Comparison of ENCODE assay signal across 13 cellular contexts in genomic region chr4:31518796-31519250, GRCh38.
A peak's percentile ranks its signal among the peaks of the same experiment; 100 is the strongest.
DNase-seq lines count a peak whose midpoint lies in the region; ATAC-seq and TF ChIP-seq lines count a peak whose summit lies in the region.
"Had no signal": no experiment of that assay in that cellular context is flagged by ENCODE, and none has a peak within 500 bp of the region (broad histone marks: within the 10 kb centered on the region; RNA-seq: fewer than 3 reads in every experiment).

No MANE protein-coding gene starts in this region.

- peak; percentile 76 for DNase-seq in A172 (ENCODE audit: low spot score)
- DNase-seq in adipocyte (ENCODE audit: low read depth), result peak; percentile 91
- DNase-seq in foreskin keratinocyte, result peak; percentile 74 to 92
- no peak for DNase-seq in NCI-H1048 (lab: John Stamatoyannopoulos, UW)
- DNase-seq in NCI-H2107 (lab: John Stamatoyannopoulos, UW), result no peak
- no peak for DNase-seq in heart right ventricle
- DNase-seq: activated CD4-positive, alpha-beta memory T cell treated with anti-CD3 and anti-CD28 coated beads for 36 hours; activated gamma-delta T cell; left ventricle myocardium superior; OCI-M1; stimulated activated CD4-positive, alpha-beta T cell treated with anti-CD3 and anti-CD28 coated beads, Interleukin-12 subunit alpha, Interleukin-12 subunit beta, amount 100 ng/mL, for 4 hours had no signal

- no peak overlapping the region for H3K9ac ChIP-seq in adipocyte (ENCODE audit: low read length)

- intact Hi-C loops in heart right ventricle (cut with DNase I), result no loop called here

- POLR2A ChIA-PET in HEK293 (lab: Yijun Ruan, JAX), result no interaction called here

- ATAC-seq in foreskin keratinocyte, result peak; percentile 98
- ATAC-seq in heart right ventricle, result no peak
- ATAC-seq in GM18858 (IDR thresholded peaks at IDR 0.05; ENCODE audit: unreplicated experiment), result no peak
- ATAC-seq: left ventricle myocardium superior had no signal

- H3K36me3 ChIP-seq in HEK293 (ENCODE audit: control insufficient read depth in 2 of 2, insufficient read depth in 1 of 2, low read length in 2 of 2) (no peaks in the 10 kb centered on the region), adipocyte (ENCODE audit: control insufficient read depth, insufficient read depth, low read length, severe bottlenecking) (no peaks in the 10 kb centered on the region), heart right ventricle (no peaks in the 10 kb centered on the region)

- H3K4me1 ChIP-seq in HEK293 (ENCODE audit: control insufficient read depth, insufficient read depth, low read length), result no peaks in the 10 kb centered on the region
- H3K4me1 ChIP-seq in adipocyte (ENCODE audit: control insufficient read depth, insufficient read depth, low read length), result peaks cover 4% of the 10 kb centered on the region
- peaks cover 14% of the 10 kb centered on the region for H3K4me1 ChIP-seq in foreskin keratinocyte
- no peaks in the 10 kb centered on the region for H3K4me1 ChIP-seq in heart right ventricle

- H3K9me3 ChIP-seq in HEK293 (ENCODE audit: control insufficient read depth, insufficient read depth, low read depth, low read length) (no peaks in the 10 kb centered on the region), adipocyte (ENCODE audit: control insufficient read depth, low read length) (peaks cover 3% of the 10 kb centered on the region), heart right ventricle (peaks cover 0 to 17% (median 0%) of the 10 kb centered on the region in 11 donors)

- H3K27me3 ChIP-seq in adipocyte (replicated peaks; ENCODE audit: control insufficient read depth, insufficient read depth, low read length), result no peaks in the 10 kb centered on the region
- no peaks in the 10 kb centered on the region for H3K27me3 ChIP-seq in foreskin keratinocyte
- H3K27me3 ChIP-seq in heart right ventricle, result no peaks in the 10 kb centered on the region

- TF ChIP-seq CTCF in HEK293 (tag by site-specific recombination; IDR thresholded peaks at IDR 0.05) (no peak), foreskin keratinocyte (conservative IDR thresholded peaks at IDR 0.05) (no peak), heart right ventricle (IDR thresholded peaks at IDR 0.05) (no peak)

- CTCF ChIA-PET in HEK293 (lab: Yijun Ruan, JAX), result no interaction called here

- WGBS in heart right ventricle, 2 donors, result 88 to 90% methylated on average over 3 of the region's 3 CpGs

- H3K4me3 ChIP-seq in HEK293 (ENCODE audit: low read depth, low read length) (no peak overlapping the region), adipocyte (ENCODE audit: low read length) (no peak overlapping the region), heart right ventricle (no peak overlapping the region)

- H3K27ac ChIP-seq in HEK293 (ENCODE audit: extremely low read depth, low read depth, low read length) (no peak overlapping the region), foreskin keratinocyte (no peak overlapping the region), heart right ventricle (no peak overlapping the region)

TF ChIP-seq in HEK293, 187 proteins besides CTCF, POLR2A, EP300 and RAD21 (continues in another document):
- TF ChIP-seq ZNF138 (tag by site-specific recombination; IDR thresholded peaks at IDR 0.05; ENCODE audit: borderline replicate concordance), result no peak
- TF ChIP-seq ZNF521 (tag by site-specific recombination; IDR thresholded peaks at IDR 0.05), result no peak
- no peak for TF ChIP-seq ZNF140 (tag by site-specific recombination; IDR thresholded peaks at IDR 0.05)
- TF ChIP-seq ZBTB11 (tag by site-specific recombination; conservative IDR thresholded peaks at IDR 0.05; ENCODE audit: low read depth), result no peak
- 0 out of 2 replicates have a peak, but pooled peaks have one; percentile 27 for TF ChIP-seq SP7 (tag by site-specific recombination; IDR thresholded peaks at IDR 0.05)
- TF ChIP-seq HOXD13 (CRISPR knock-in tag; IDR thresholded peaks at IDR 0.05; ENCODE audit: borderline replicate concordance), result no peak
- 0 out of 2 replicates have a peak, but pooled peaks have one; percentile 17 for TF ChIP-seq ZNF394 (tag by site-specific recombination; IDR thresholded peaks at IDR 0.05; ENCODE audit: borderline replicate concordance)
- TF ChIP-seq PRDM1 (tag by site-specific recombination; IDR thresholded peaks at IDR 0.05), result no peak
- no peak for TF ChIP-seq ZBTB1 (tag by site-specific recombination; IDR thresholded peaks at IDR 0.05)
- TF ChIP-seq, protein P1, sequence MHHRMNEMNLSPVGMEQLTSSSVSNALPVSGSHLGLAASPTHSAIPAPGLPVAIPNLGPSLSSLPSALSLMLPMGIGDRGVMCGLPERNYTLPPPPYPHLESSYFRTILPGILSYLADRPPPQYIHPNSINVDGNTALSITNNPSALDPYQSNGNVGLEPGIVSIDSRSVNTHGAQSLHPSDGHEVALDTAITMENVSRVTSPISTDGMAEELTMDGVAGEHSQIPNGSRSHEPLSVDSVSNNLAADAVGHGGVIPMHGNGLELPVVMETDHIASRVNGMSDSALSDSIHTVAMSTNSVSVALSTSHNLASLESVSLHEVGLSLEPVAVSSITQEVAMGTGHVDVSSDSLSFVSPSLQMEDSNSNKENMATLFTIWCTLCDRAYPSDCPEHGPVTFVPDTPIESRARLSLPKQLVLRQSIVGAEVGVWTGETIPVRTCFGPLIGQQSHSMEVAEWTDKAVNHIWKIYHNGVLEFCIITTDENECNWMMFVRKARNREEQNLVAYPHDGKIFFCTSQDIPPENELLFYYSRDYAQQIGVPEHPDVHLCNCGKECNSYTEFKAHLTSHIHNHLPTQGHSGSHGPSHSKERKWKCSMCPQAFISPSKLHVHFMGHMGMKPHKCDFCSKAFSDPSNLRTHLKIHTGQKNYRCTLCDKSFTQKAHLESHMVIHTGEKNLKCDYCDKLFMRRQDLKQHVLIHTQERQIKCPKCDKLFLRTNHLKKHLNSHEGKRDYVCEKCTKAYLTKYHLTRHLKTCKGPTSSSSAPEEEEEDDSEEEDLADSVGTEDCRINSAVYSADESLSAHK (tag by site-specific recombination; IDR thresholded peaks at IDR 0.05), result 0 out of 2 replicates have a peak, but pooled peaks have one; percentile 25
- no peak for TF ChIP-seq ZNF596 (tag by site-specific recombination; IDR thresholded peaks at IDR 0.05)
- no peak for TF ChIP-seq ZXDB (tag by site-specific recombination; IDR thresholded peaks at IDR 0.05)
- peak; percentile 57; the same call in 1 of the 2 replicates for TF ChIP-seq PRDM6 (tag by site-specific recombination; IDR thresholded peaks at IDR 0.05)
- peak; percentile 61 for TF ChIP-seq ZBTB17 (tag by site-specific recombination; IDR thresholded peaks at IDR 0.05)
- peak; percentile 62 for TF ChIP-seq SETDB1 (IDR thresholded peaks at IDR 0.05; ENCODE audit: insufficient read length, low read length)
- TF ChIP-seq, protein P2, sequence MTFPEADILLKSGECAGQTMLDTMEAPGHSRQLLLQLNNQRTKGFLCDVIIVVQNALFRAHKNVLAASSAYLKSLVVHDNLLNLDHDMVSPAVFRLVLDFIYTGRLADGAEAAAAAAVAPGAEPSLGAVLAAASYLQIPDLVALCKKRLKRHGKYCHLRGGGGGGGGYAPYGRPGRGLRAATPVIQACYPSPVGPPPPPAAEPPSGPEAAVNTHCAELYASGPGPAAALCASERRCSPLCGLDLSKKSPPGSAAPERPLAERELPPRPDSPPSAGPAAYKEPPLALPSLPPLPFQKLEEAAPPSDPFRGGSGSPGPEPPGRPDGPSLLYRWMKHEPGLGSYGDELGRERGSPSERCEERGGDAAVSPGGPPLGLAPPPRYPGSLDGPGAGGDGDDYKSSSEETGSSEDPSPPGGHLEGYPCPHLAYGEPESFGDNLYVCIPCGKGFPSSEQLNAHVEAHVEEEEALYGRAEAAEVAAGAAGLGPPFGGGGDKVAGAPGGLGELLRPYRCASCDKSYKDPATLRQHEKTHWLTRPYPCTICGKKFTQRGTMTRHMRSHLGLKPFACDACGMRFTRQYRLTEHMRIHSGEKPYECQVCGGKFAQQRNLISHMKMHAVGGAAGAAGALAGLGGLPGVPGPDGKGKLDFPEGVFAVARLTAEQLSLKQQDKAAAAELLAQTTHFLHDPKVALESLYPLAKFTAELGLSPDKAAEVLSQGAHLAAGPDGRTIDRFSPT (tag by site-specific recombination; IDR thresholded peaks at IDR 0.05), result peak; percentile 69; the same call in 1 of the 2 replicates

Comparison
In these comparisons a context has a peak if more than half of its experiments do, and no peak if none do; other contexts are left out.
1. DNase-seq: peak in A172 (single experiment), adipocyte (single experiment) and foreskin keratinocyte (2 of 2); none in NCI-H1048 (single experiment), NCI-H2107 (single experiment) and heart right ventricle (0 of 2).